18 cellular contexts compared by ENCODE assay signal in the genomic region with DNA sequence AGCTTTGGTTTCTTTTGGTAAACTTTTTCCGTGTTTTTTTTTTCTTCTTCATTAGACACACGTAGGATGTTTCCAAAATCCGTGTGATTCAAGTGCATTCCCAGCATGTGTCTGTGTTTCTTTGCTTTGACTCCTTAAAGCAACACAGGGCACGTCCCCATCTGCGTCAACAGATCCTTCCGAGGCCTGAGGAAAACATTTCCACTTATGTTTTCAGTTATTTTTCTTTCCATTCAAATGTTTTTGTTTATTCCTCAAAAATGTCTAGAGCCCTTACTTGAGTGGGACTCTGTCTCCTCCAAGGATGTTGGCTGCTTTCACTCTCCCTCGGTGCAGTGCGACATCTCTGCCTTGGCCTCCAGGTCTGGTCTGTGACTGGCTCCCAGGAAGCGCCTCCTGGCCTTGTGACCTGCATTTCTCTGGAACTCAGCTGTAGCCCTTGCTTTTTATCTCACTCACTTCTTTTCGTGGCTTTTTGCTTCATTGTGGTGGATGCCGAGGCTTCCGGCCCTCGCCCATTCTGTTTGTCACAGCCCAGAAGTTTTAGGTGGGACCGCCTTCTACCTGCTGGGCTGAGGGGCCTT. TPM values are rescaled to one million over a fixed set of nuclear protein-coding genes. Genes with fewer than 3 reads are reported as not detected.
DNase-seq lines count a peak whose midpoint lies in the region; ATAC-seq, FAIRE-seq and TF ChIP-seq lines count a peak whose summit lies in the region.
"Had no signal": no experiment of that assay in that cellular context is flagged by ENCODE, and none has a peak within 500 bp of the region (broad histone marks: within the 10 kb centered on the region; RNA-seq: fewer than 3 reads in every experiment).

No MANE protein-coding gene starts in this region.

- no peaks in the 10 kb centered on the region for H3K9me3 ChIP-seq in Peyer's patch
- H3K9me3 ChIP-seq in stomach smooth muscle (ENCODE audit: control insufficient read depth in 2 of 2, low read length in 2 of 2), result no peaks in the 10 kb centered on the region
- no peaks in the 10 kb centered on the region for H3K9me3 ChIP-seq in kidney (ENCODE audit: control insufficient read depth in 1 of 2, low read length in 2 of 2)
- H3K9me3 ChIP-seq: BE2C, esophagus muscularis mucosa, thoracic aorta had no signal

- no peaks in the 10 kb centered on the region for H3K27me3 ChIP-seq in Peyer's patch
- H3K27me3 ChIP-seq in brain microvascular endothelial cell (replicated peaks), result no peaks in the 10 kb centered on the region
- peaks cover 2% of the 10 kb centered on the region for H3K27me3 ChIP-seq in layer of hippocampus (ENCODE audit: control insufficient read depth, insufficient read depth, low read length)
- H3K27me3 ChIP-seq in stomach smooth muscle (ENCODE audit: control insufficient read depth in 1 of 2, insufficient read depth in 2 of 2, low read length in 2 of 2), result no peaks in the 10 kb centered on the region
- H3K27me3 ChIP-seq: BE2C had no signal

- intact Hi-C loops in kidney (cut with DNase I), result no loop called here

- FAIRE-seq in kidney (lab: Jason Lieb, UNC), result no peak
- FAIRE-seq: islet of Langerhans had no signal

- in situ Hi-C loops in brain microvascular endothelial cell (cut with HindIII; ENCODE audit: low pct_ligation_motif_present, low sequenced_read_pairs), result no loop called here

- H3K9ac ChIP-seq in stomach smooth muscle (ENCODE audit: low read length in 2 of 2), result peak overlapping the region in 1 of 2 donors; percentile 52
- no peak overlapping the region for H3K9ac ChIP-seq in kidney (ENCODE audit: low read length in 2 of 2)

- DNase-seq in Peyer's patch (peak in 2 of 3 donors; percentile 32 to 42), brain microvascular endothelial cell (no peak), iPS-NIHi7 (ENCODE audit: extremely low spot score) (no peak), activated gamma-delta T cell (lab: John Stamatoyannopoulos, UW) (no peak), kidney (no peak)
- DNase-seq: activated effector memory CD4-positive, alpha-beta T cell treated with Interleukin-2 at 50 U/mL for 16 hours; BE2C; DMS 273 treated with DMSO at 0.1 percent for 48 hours; NCI-H187 treated with DMSO at 0.1 percent for 48 hours; NCI-H446; stimulated activated CD4-positive, alpha-beta T cell treated with anti-CD3 and anti-CD28 coated beads, Interleukin-2, amount 100 ng/mL, for 48 hours; T-helper 1 cell had no signal

- peak overlapping the region in 2 of 4 donors; percentile 52 to 72 for H3K27ac ChIP-seq in Peyer's patch
- H3K27ac ChIP-seq in brain microvascular endothelial cell, result peak overlapping the region; percentile 2
- peak overlapping the region; percentile 80 for H3K27ac ChIP-seq in layer of hippocampus (ENCODE audit: low read depth, low read length)
- peak overlapping the region; percentile 60 for H3K27ac ChIP-seq in stomach smooth muscle (ENCODE audit: low read length)
- H3K27ac ChIP-seq in kidney (ENCODE audit: low read depth in 2 of 2, low read length in 2 of 2), result no peak overlapping the region
- H3K27ac ChIP-seq: esophagus muscularis mucosa, thoracic aorta had no signal

- TF ChIP-seq POLR2A in Peyer's patch (IDR thresholded peaks at IDR 0.05), result no peak

- no peaks in the 10 kb centered on the region for H3K36me3 ChIP-seq in Peyer's patch
- no peaks in the 10 kb centered on the region for H3K36me3 ChIP-seq in brain microvascular endothelial cell (replicated peaks)
- H3K36me3 ChIP-seq in stomach smooth muscle (ENCODE audit: control insufficient read depth in 2 of 2, insufficient read depth in 2 of 2, low read length in 2 of 2), result no peaks in the 10 kb centered on the region
- no peaks in the 10 kb centered on the region for H3K36me3 ChIP-seq in kidney (ENCODE audit: control insufficient read depth in 1 of 2, insufficient read depth in 2 of 2, low read length in 2 of 2)
- H3K36me3 ChIP-seq: BE2C, esophagus muscularis mucosa, thoracic aorta had no signal

- peaks cover 0 to 5% (median 0%) of the 10 kb centered on the region in 4 donors for H3K4me1 ChIP-seq in Peyer's patch
- H3K4me1 ChIP-seq in stomach smooth muscle (ENCODE audit: control insufficient read depth, insufficient read depth, low read length), result peaks cover 31% of the 10 kb centered on the region
- H3K4me1 ChIP-seq in kidney (ENCODE audit: control insufficient read depth in 1 of 2, insufficient read depth in 1 of 2, low read depth in 1 of 2, low read length in 2 of 2), result no peaks in the 10 kb centered on the region

- no peak overlapping the region for H3K4me3 ChIP-seq in Peyer's patch
- H3K4me3 ChIP-seq in brain microvascular endothelial cell (ENCODE audit: low read depth, low read length), result no peak overlapping the region
- no peak overlapping the region for H3K4me3 ChIP-seq in stomach smooth muscle (ENCODE audit: low read length in 2 of 2)
- H3K4me3 ChIP-seq in kidney (ENCODE audit: low read length in 2 of 2), result no peak overlapping the region
- H3K4me3 ChIP-seq: esophagus muscularis mucosa, thoracic aorta had no signal

- no peak for ATAC-seq in GM19324 (IDR thresholded peaks at IDR 0.05; ENCODE audit: low FRiP score, unreplicated experiment)

- TF ChIP-seq CTCF in Peyer's patch (IDR thresholded peaks at IDR 0.05) (no peak), brain microvascular endothelial cell (IDR thresholded peaks at IDR 0.05; ENCODE audit: low read depth, low read length, missing control alignments) (no peak), kidney (IDR thresholded peaks at IDR 0.05; ENCODE audit: borderline replicate concordance, extremely low read depth, insufficient read depth) (no peak)

RNA-seq across cellular contexts. Expression of gene SLC19A1, which starts 31.3 kb away (rescaled TPM):
- total RNA-seq in Peyer's patch (10 to 100 TPM; 10.7 to 70.8 (median 30.5) TPM), kidney (7.2 TPM)
- polyA plus RNA-seq in kidney (ENCODE audit: insufficient read depth, low read depth, low replicate concordance), result 5.1 TPM

Comparison
In these comparisons a context has a peak if more than half of its experiments do, and no peak if none do; other contexts are left out.
1. DNase-seq: peak in Peyer's patch (2 of 3); none in brain microvascular endothelial cell (single experiment), iPS-NIHi7 (single experiment), activated gamma-delta T cell (single experiment) and kidney (single experiment).
2. H3K27ac ChIP-seq: peak in brain microvascular endothelial cell (single experiment), layer of hippocampus (single experiment) and stomach smooth muscle (single experiment); none in kidney (0 of 2).